17 cellular contexts compared by ENCODE assay signal in genomic region chr5:53424691-53425597, GRCh38. TPM values are rescaled to one million over a fixed set of nuclear protein-coding genes. Genes with fewer than 3 reads are reported as not detected.
DNase-seq lines count a peak whose midpoint lies in the region; ATAC-seq and TF ChIP-seq lines count a peak whose summit lies in the region.
"Had no signal": no experiment of that assay in that cellular context is flagged by ENCODE, and none has a peak within 500 bp of the region (broad histone marks: within the 10 kb centered on the region; RNA-seq: fewer than 3 reads in every experiment).

No MANE protein-coding gene starts in this region.

- H3K4me3 Mint-ChIP-seq in endodermal cell (no peak overlapping the region), nephron (peak overlapping the region in 1 of 3 experiments; percentile 19)
- H3K4me3 Mint-ChIP-seq: activated CD8-positive, alpha-beta T cell treated with anti-CD3 and anti-CD28 coated beads for 36 hours; activated T-helper 17 cell treated with anti-CD3 and anti-CD28 coated beads, Interleukin-2, amount 50 U/mL, for 72 hours had no signal

- no peak overlapping the region for H3K4me3 ChIP-seq in endodermal cell (ENCODE audit: low read length)
- H3K4me3 ChIP-seq: lung, right lobe of liver, SJSA1, transverse colon had no signal

- no peak overlapping the region for H3K9ac ChIP-seq in endodermal cell (ENCODE audit: extremely low read depth, low read length, poor library complexity, severe bottlenecking)

- H3K9me3 Mint-ChIP-seq in endodermal cell (no peaks in the 10 kb centered on the region), nephron (no peaks in the 10 kb centered on the region)
- H3K9me3 Mint-ChIP-seq: activated CD8-positive, alpha-beta T cell treated with anti-CD3 and anti-CD28 coated beads for 36 hours; activated T-helper 17 cell treated with anti-CD3 and anti-CD28 coated beads, Interleukin-2, amount 50 U/mL, for 72 hours had no signal

- TF ChIP-seq CTCF in endodermal cell (conservative IDR thresholded peaks at IDR 0.05) (no peak), nephron (IDR thresholded peaks at IDR 0.05; ENCODE audit: unreplicated experiment in 3 of 3) (no peak), GM10248 (IDR thresholded peaks at IDR 0.05; ENCODE audit: control extremely low read depth, extremely low read depth, low read depth, missing control alignments) (no peak)

- peaks cover 4% of the 10 kb centered on the region for H3K4me1 ChIP-seq in endodermal cell (ENCODE audit: control insufficient read depth, insufficient read depth, low read length)
- H3K4me1 ChIP-seq: right lobe of liver, transverse colon had no signal

- H3K27ac ChIP-seq in endodermal cell (ENCODE audit: low read depth, low read length), result peak overlapping the region; percentile 54
- H3K27ac ChIP-seq: right lobe of liver, SJSA1, transverse colon had no signal

- H3K36me3 ChIP-seq in endodermal cell (ENCODE audit: control insufficient read depth, insufficient read depth, low read length), result no peaks in the 10 kb centered on the region
- H3K36me3 ChIP-seq: right lobe of liver, SJSA1, transverse colon had no signal

- WGBS in endodermal cell (ENCODE audit: insufficient coverage in 1 of 2, insufficient read length in 1 of 2), 2 experiments, result 80 to 86% methylated on average over 7 to 9 of the region's 9 CpGs

- H3K36me3 Mint-ChIP-seq in endodermal cell (ENCODE audit: low read depth) (no peaks in the 10 kb centered on the region), nephron (ENCODE audit: low read depth) (no peaks in the 10 kb centered on the region)

- H3K4me1 Mint-ChIP-seq in endodermal cell (peaks cover 42% of the 10 kb centered on the region), nephron (peaks cover 61% of the 10 kb centered on the region)
- H3K4me1 Mint-ChIP-seq: activated T-helper 17 cell treated with anti-CD3 and anti-CD28 coated beads, Interleukin-2, amount 50 U/mL, for 72 hours had no signal

- CTCF ChIA-PET in GM10248 (lab: Yijun Ruan, JAX), result interaction anchor here (0.8 to 1.8 kb wide), 3 partner anchors 24 to 810 kb away, joined by 3 to 7 read pairs (median 3); no protein-coding TSS in a partner anchor

- no peaks in the 10 kb centered on the region for H3K27me3 Mint-ChIP-seq in endodermal cell (ENCODE audit: insufficient read depth)
- H3K27me3 Mint-ChIP-seq in nephron (ENCODE audit: low read depth), result peaks cover 3% of the 10 kb centered on the region

- DNase-seq in ELR (ENCODE audit: low read depth) (peak; percentile 85), RPMI7951 (ENCODE audit: low read depth) (peak; percentile 86), endodermal cell (no peak), GM10248 (ENCODE audit: extremely low spot score) (no peak), NCI-H1694 (lab: John Stamatoyannopoulos, UW) (no peak), DMS114 treated with DMSO at 0.1 percent for 48 hours (lab: John Stamatoyannopoulos, UW; ENCODE audit: unreplicated experiment) (no peak)
- DNase-seq: activated CD8-positive, alpha-beta T cell treated with anti-CD3 and anti-CD28 coated beads for 36 hours; NCI-H1092; right lobe of liver; stimulated activated CD4-positive, alpha-beta T cell treated with anti-CD3 and anti-CD28 coated beads, Interleukin-2, amount 100 ng/mL, for 48 hours; stimulated activated CD8-positive, alpha-beta memory T cell treated with anti-CD3 and anti-CD28 coated beads, Interleukin-4, amount 100 ng/mL, for 48 hours; transverse colon had no signal

- POLR2A ChIA-PET in GM10248 (lab: Yijun Ruan, JAX), result no interaction called here

- no peaks in the 10 kb centered on the region for H3K27me3 ChIP-seq in endodermal cell (ENCODE audit: control insufficient read depth, insufficient read depth, low read length, poor library complexity, severe bottlenecking)
- H3K27me3 ChIP-seq: right lobe of liver, SJSA1 had no signal

- no peak for ATAC-seq in HG03521 (IDR thresholded peaks at IDR 0.05; ENCODE audit: unreplicated experiment)
- ATAC-seq: activated T-helper 17 cell treated with anti-CD3 and anti-CD28 coated beads, Interleukin-2, amount 50 U/mL, for 72 hours had no signal

- H3K27ac Mint-ChIP-seq in endodermal cell (peak overlapping the region; percentile 94), nephron (peak overlapping the region; percentile 45 to 82 (median 66))
- H3K27ac Mint-ChIP-seq: activated CD8-positive, alpha-beta T cell treated with anti-CD3 and anti-CD28 coated beads for 36 hours; activated T-helper 17 cell treated with anti-CD3 and anti-CD28 coated beads, Interleukin-2, amount 50 U/mL, for 72 hours had no signal

- H3K9me3 ChIP-seq in endodermal cell (ENCODE audit: control insufficient read depth, low read length), result no peaks in the 10 kb centered on the region
- H3K9me3 ChIP-seq: right lobe of liver, SJSA1, transverse colon had no signal

RNA-seq across cellular contexts. Expression of gene FST, which starts 55.5 kb away (rescaled TPM):
- 1.2 and 1.6 TPM in 2 replicates for total RNA-seq in RPMI7951 (2014; rRNA removed; shearing (Covaris generic))
- 10 to 100 TPM; 63.5 to 91.6 TPM for total RNA-seq in endodermal cell
- polyA plus RNA-seq in endodermal cell (2013, experiment 1 of 2), result 362 TPM
- polyA plus RNA-seq in endodermal cell (2013, experiment 2 of 2), result 386 TPM
- total RNA-seq: activated T-helper 17 cell treated with anti-CD3 and anti-CD28 coated beads, Interleukin-2, amount 50 U/mL, for 72 hours had no signal

Comparison
In these comparisons a context has a peak if more than half of its experiments do, and no peak if none do; other contexts are left out.
1. DNase-seq: peak in ELR (single experiment) and RPMI7951 (single experiment); none in endodermal cell (single experiment), GM10248 (single experiment), NCI-H1694 (single experiment) and DMS114 treated with DMSO at 0.1 percent for 48 hours (single experiment).
2. RNA of gene FST, which starts 55.5 kb away (total RNA-seq): 63.5 to 91.6 TPM in endodermal cell; 1.2 to 1.6 TPM in RPMI7951; every median in the first group is over 10 times any median in the second.